Comparison of ENCODE assay signal across 13 cellular contexts in genomic region chr20:4665591-4665990, GRCh38. TPM values are rescaled to one million over a fixed set of nuclear protein-coding genes. Genes with fewer than 3 reads are reported as not detected.
DNase-seq lines count a peak whose midpoint lies in the region; ATAC-seq and TF ChIP-seq lines count a peak whose summit lies in the region.
"Had no signal": no experiment of that assay in that cellular context is flagged by ENCODE, and none has a peak within 500 bp of the region (broad histone marks: within the 10 kb centered on the region; RNA-seq: fewer than 3 reads in every experiment).

No MANE protein-coding gene starts in this region.

- no peak for TF ChIP-seq EP300 in suprapubic skin (IDR thresholded peaks at IDR 0.05)

- H3K4me3 Mint-ChIP-seq in activated naive CD4-positive, alpha-beta T cell treated with anti-CD3 and anti-CD28 coated beads for 36 hours = peak overlapping the region; percentile 51
- H3K4me3 Mint-ChIP-seq in T-helper 2 cell treated with Interferon-gamma antibody and Interleukin-4, amounts not matched to agents 5 μg/mL and 100 μg/mL, for 36 hours = peak overlapping the region; percentile 74

- no peak for TF ChIP-seq CTCF in suprapubic skin (IDR thresholded peaks at IDR 0.05)

- H3K36me3 Mint-ChIP-seq in activated naive CD4-positive, alpha-beta T cell treated with anti-CD3 and anti-CD28 coated beads for 36 hours (ENCODE audit: low read depth) = no peaks in the 10 kb centered on the region
- peaks cover 7% of the 10 kb centered on the region for H3K36me3 Mint-ChIP-seq in T-helper 2 cell treated with Interferon-gamma antibody and Interleukin-4, amounts not matched to agents 5 μg/mL and 100 μg/mL, for 36 hours (ENCODE audit: low read depth)

- no peaks in the 10 kb centered on the region for H3K27me3 ChIP-seq in suprapubic skin
- H3K27me3 ChIP-seq: Peyer's patch had no signal

- peak overlapping the region; percentile 97 for H3K27ac ChIP-seq in epithelial cell of prostate
- H3K27ac ChIP-seq in suprapubic skin = peak overlapping the region; percentile 2

- no peak overlapping the region for H3K4me3 ChIP-seq in suprapubic skin
- H3K4me3 ChIP-seq: Peyer's patch had no signal

- WGBS in suprapubic skin = 59% methylated on average over 1 of the region's 1 CpG

- peaks cover 18% of the 10 kb centered on the region for H3K4me1 ChIP-seq in suprapubic skin
- H3K4me1 ChIP-seq: Peyer's patch had no signal

- CTCF ChIA-PET in activated naive CD4-positive, alpha-beta T cell treated with anti-CD3 and anti-CD28 coated beads for 36 hours (lab: Charles Lee) = interaction anchor here (0.6 to 1.8 kb wide), 6 partner anchors 44 to 114 kb away, joined by 3 to 5 read pairs (median 4); no protein-coding TSS in a partner anchor

- H3K4me1 Mint-ChIP-seq in activated naive CD4-positive, alpha-beta T cell treated with anti-CD3 and anti-CD28 coated beads for 36 hours (ENCODE audit: low read depth) = peaks cover 20% of the 10 kb centered on the region
- peaks cover 54% of the 10 kb centered on the region for H3K4me1 Mint-ChIP-seq in T-helper 2 cell treated with Interferon-gamma antibody and Interleukin-4, amounts not matched to agents 5 μg/mL and 100 μg/mL, for 36 hours (ENCODE audit: low read depth)

- ATAC-seq in GM19328 (IDR thresholded peaks at IDR 0.05; ENCODE audit: unreplicated experiment) = no peak
- ATAC-seq: HCT116, left ventricle myocardium superior had no signal

- TF ChIP-seq POLR2A in suprapubic skin (IDR thresholded peaks at IDR 0.05) = no peak

- H3K27me3 Mint-ChIP-seq in activated naive CD4-positive, alpha-beta T cell treated with anti-CD3 and anti-CD28 coated beads for 36 hours (ENCODE audit: low read depth) = no peaks in the 10 kb centered on the region
- H3K27me3 Mint-ChIP-seq in T-helper 2 cell treated with Interferon-gamma antibody and Interleukin-4, amounts not matched to agents 5 μg/mL and 100 μg/mL, for 36 hours (ENCODE audit: low read depth) = no peaks in the 10 kb centered on the region

- H3K9me3 ChIP-seq in suprapubic skin = no peaks in the 10 kb centered on the region
- H3K9me3 ChIP-seq: Peyer's patch had no signal

- no peaks in the 10 kb centered on the region for H3K9me3 Mint-ChIP-seq in activated naive CD4-positive, alpha-beta T cell treated with anti-CD3 and anti-CD28 coated beads for 36 hours
- no peaks in the 10 kb centered on the region for H3K9me3 Mint-ChIP-seq in T-helper 2 cell treated with Interferon-gamma antibody and Interleukin-4, amounts not matched to agents 5 μg/mL and 100 μg/mL, for 36 hours

- DNase-seq in activated naive CD4-positive, alpha-beta T cell treated with anti-CD3 and anti-CD28 coated beads for 36 hours = no peak
- no peak for DNase-seq in activated naive CD4-positive, alpha-beta T cell treated with anti-CD3 and anti-CD28 coated beads, Interleukin-2, amount 50 U/mL, for 16 hours
- no peak for DNase-seq in T-helper 2 cell treated with Interferon-gamma antibody and Interleukin-4, amounts not matched to agents 5 μg/mL and 100 μg/mL, for 36 hours (ENCODE audit: low spot score)
- DNase-seq in epithelial cell of prostate (ENCODE audit: low read depth, low spot score) (no peak), suprapubic skin (ENCODE audit: low spot score in 2 of 2) (no peak), GM03348 (ENCODE audit: low spot score) (no peak), SIG-M5 (lab: John Stamatoyannopoulos, UW) (no peak)
- DNase-seq: hippocampal formation, left ventricle myocardium superior had no signal

- H3K36me3 ChIP-seq in suprapubic skin = no peaks in the 10 kb centered on the region
- H3K36me3 ChIP-seq: Peyer's patch had no signal

- H3K27ac Mint-ChIP-seq in activated naive CD4-positive, alpha-beta T cell treated with anti-CD3 and anti-CD28 coated beads for 36 hours = peak overlapping the region; percentile 61
- peak overlapping the region; percentile 92 for H3K27ac Mint-ChIP-seq in T-helper 2 cell treated with Interferon-gamma antibody and Interleukin-4, amounts not matched to agents 5 μg/mL and 100 μg/mL, for 36 hours

- intact Hi-C loops in activated naive CD4-positive, alpha-beta T cell treated with anti-CD3 and anti-CD28 coated beads for 36 hours (cut with micrococcal nuclease) = no loop called here

RNA-seq across cellular contexts. Expression of gene PRNP, which starts 20.7 kb away (rescaled TPM):
- 10 to 100 TPM; 37.4 to 37.6 TPM for total RNA-seq in activated naive CD4-positive, alpha-beta T cell treated with anti-CD3 and anti-CD28 coated beads for 36 hours
- 100 to 1,000 TPM; 118 to 168 (median 152) TPM for total RNA-seq in suprapubic skin

RNA-seq across cellular contexts. Expression of gene PRND, which starts 56.1 kb away (rescaled TPM):
- total RNA-seq in activated naive CD4-positive, alpha-beta T cell treated with anti-CD3 and anti-CD28 coated beads for 36 hours = not detected
- not detected for total RNA-seq in suprapubic skin
- total RNA-seq: bronchial epithelial cell, left ventricle myocardium superior, Peyer's patch had no signal
